Comparison of ENCODE assay signal across 7 cellular contexts in genomic region chr7:102337002-102337401, GRCh38. TPM values are rescaled to one million over a fixed set of nuclear protein-coding genes. Genes with fewer than 3 reads are reported as not detected.
"Had no signal": no experiment of that assay in that cellular context is flagged by ENCODE, and none has a peak within 500 bp of the region (broad histone marks: within the 10 kb centered on the region; RNA-seq: fewer than 3 reads in every experiment).

No MANE protein-coding gene starts in this region.

RNA-seq across cellular contexts. Expression of gene SPDYE6, which starts 19.2 kb away (rescaled TPM):
- total RNA-seq: LHCN-M2, MCF 10A, NCI-H460, PC-3, Peyer's patch, Right ventricle myocardium superior, SK-MEL-5 had no signal
